In the genomic region with DNA sequence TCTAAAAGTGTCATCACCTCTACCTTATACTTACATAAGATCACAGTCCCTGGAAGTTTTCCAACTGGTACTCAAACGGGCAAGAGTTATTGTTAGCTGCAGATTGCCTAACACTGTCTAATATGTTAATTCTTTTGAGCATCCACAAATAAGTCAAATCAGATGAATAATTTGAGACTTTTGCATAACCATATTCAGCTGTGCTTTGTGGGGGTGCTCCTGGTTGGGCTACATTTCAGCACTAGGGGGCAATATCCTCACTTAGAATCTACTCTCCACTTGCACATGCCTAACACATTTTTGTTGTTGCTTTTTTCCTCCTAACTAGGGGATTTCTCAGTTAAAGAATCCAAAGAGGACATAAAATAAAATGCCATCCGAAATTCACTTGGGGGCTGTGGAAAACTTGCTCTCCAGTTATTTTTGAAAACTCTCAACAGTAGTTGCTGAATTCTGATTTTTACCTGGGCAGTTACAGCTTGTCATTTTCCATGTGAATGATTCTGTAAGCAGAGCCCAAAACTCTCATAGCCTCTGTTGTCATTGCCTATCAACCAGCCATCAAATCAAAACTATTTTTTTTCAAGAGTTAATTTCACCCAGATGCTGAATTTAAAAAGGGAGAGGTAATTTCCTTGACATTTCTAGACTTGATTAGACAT, we compare ENCODE assay signal across 8 cellular contexts.
A peak's percentile ranks its signal among the peaks of the same experiment; 100 is the strongest.
DNase-seq lines count a peak whose midpoint lies in the region; ATAC-seq, FAIRE-seq and TF ChIP-seq lines count a peak whose summit lies in the region.

No MANE protein-coding gene starts in this region.

- H3K4me1 Mint-ChIP-seq in CD4-positive, alpha-beta memory T cell, result no peaks in the 10 kb centered on the region
- H3K4me1 Mint-ChIP-seq in WTC11 (peaks cover 42% of the 10 kb centered on the region), progenitor cell of endocrine pancreas (ENCODE audit: low read depth) (no peaks in the 10 kb centered on the region)

- peak; percentile 57 for FAIRE-seq in GM18507 (lab: Jason Lieb, UNC)

- H3K27ac Mint-ChIP-seq in CD4-positive, alpha-beta memory T cell, result no peak overlapping the region
- no peak overlapping the region for H3K27ac Mint-ChIP-seq in WTC11
- H3K27ac Mint-ChIP-seq in progenitor cell of endocrine pancreas, result no peak overlapping the region

- no peak overlapping the region for H3K4me3 Mint-ChIP-seq in CD4-positive, alpha-beta memory T cell
- H3K4me3 Mint-ChIP-seq in WTC11, result no peak overlapping the region
- H3K4me3 Mint-ChIP-seq in progenitor cell of endocrine pancreas (ENCODE audit: low read depth), result no peak overlapping the region

- intact Hi-C loops in CD4-positive, alpha-beta memory T cell (cut with micrococcal nuclease), result loop anchor here (1.0 to 2.0 kb wide), 3 partner anchors 148 to 969 kb away; no protein-coding TSS in a partner anchor

- DNase-seq in CD4-positive, alpha-beta memory T cell, result peak in 4 of 5 donors; percentile 16 to 28 (median 21)
- peak; percentile 4 for DNase-seq in GM18507 (ENCODE audit: extremely low spot score, insufficient read length, low read depth)
- DNase-seq in NCI-H1694 treated with DMSO at 0.1 percent for 48 hours (lab: John Stamatoyannopoulos, UW), result peak; percentile 50
- no peak for DNase-seq in WTC11 (ENCODE audit: low spot score)
- peak; percentile 69 for DNase-seq in fibroblast of pulmonary artery (ENCODE audit: low read depth)
- DNase-seq in progenitor cell of endocrine pancreas (ENCODE audit: low spot score, unreplicated experiment), result no peak
- DNase-seq in KG1 (lab: John Stamatoyannopoulos, UW), result no peak

- no peaks in the 10 kb centered on the region for H3K36me3 Mint-ChIP-seq in CD4-positive, alpha-beta memory T cell
- H3K36me3 Mint-ChIP-seq in WTC11 (peaks cover 11% of the 10 kb centered on the region), progenitor cell of endocrine pancreas (ENCODE audit: insufficient read depth) (no peaks in the 10 kb centered on the region)

- H3K9me3 Mint-ChIP-seq in CD4-positive, alpha-beta memory T cell, result no peaks in the 10 kb centered on the region
- H3K9me3 Mint-ChIP-seq in WTC11 (peaks cover 13% of the 10 kb centered on the region), progenitor cell of endocrine pancreas (ENCODE audit: low read depth) (no peaks in the 10 kb centered on the region)

- no peak overlapping the region for H3K4me3 ChIP-seq in CD4-positive, alpha-beta memory T cell (ENCODE audit: low read length in 2 of 2)
- no peak overlapping the region for H3K4me3 ChIP-seq in fibroblast of pulmonary artery (replicated peaks; ENCODE audit: low read depth, low read length)

- H3K36me3 ChIP-seq in CD4-positive, alpha-beta memory T cell (ENCODE audit: insufficient read depth, low read length), result no peaks in the 10 kb centered on the region

- CTCF ChIA-PET in CD4-positive, alpha-beta memory T cell (lab: Charles Lee; ENCODE audit: partially characterized antibody), result interaction anchor here (0.7 to 1.9 kb wide), 9 partner anchors 9 to 478 kb away, joined by 3 to 11 read pairs (median 4); no protein-coding TSS in a partner anchor
- CTCF ChIA-PET in WTC11 (lab: Charles Lee), result interaction anchor here (0.7 to 2.8 kb wide), 28 partner anchors 9 to 476 kb away, joined by 3 to 18 read pairs (median 4); a partner anchor contains a TSS

- H3K27ac ChIP-seq in CD4-positive, alpha-beta memory T cell (ENCODE audit: low read depth, low read length), result no peak overlapping the region

- TF ChIP-seq CTCF in WTC11 (IDR thresholded peaks at IDR 0.05), result peak; percentile 54; the same call in 1 of the 2 replicates
- TF ChIP-seq CTCF in fibroblast of pulmonary artery (IDR thresholded peaks at IDR 0.05; ENCODE audit: low read length, missing control alignments), result peak; percentile 79
- peak; percentile 85 for TF ChIP-seq CTCF in progenitor cell of endocrine pancreas (IDR thresholded peaks at IDR 0.05; ENCODE audit: unreplicated experiment)

- H3K27me3 ChIP-seq in CD4-positive, alpha-beta memory T cell (ENCODE audit: insufficient read depth, low read length), result no peaks in the 10 kb centered on the region

- peak; percentile 93 for ATAC-seq in HG02870 (IDR thresholded peaks at IDR 0.05; ENCODE audit: unreplicated experiment)
- ATAC-seq in WTC11, result peak; percentile 71

- POLR2A ChIA-PET in CD4-positive, alpha-beta memory T cell (lab: Charles Lee; ENCODE audit: partially characterized antibody), result no interaction called here
- POLR2A ChIA-PET in WTC11 (lab: Charles Lee), result interaction anchor here (0.6 kb wide), 2 partner anchors 71 to 1463 kb away, joined by 3 read pairs; a partner anchor contains a TSS

- H3K9me3 ChIP-seq in CD4-positive, alpha-beta memory T cell (ENCODE audit: control insufficient read depth in 1 of 2, low read length in 2 of 2), result no peaks in the 10 kb centered on the region

- no peaks in the 10 kb centered on the region for H3K4me1 ChIP-seq in CD4-positive, alpha-beta memory T cell (ENCODE audit: insufficient read depth, low read length)

- peaks cover 6 to 11% of the 10 kb centered on the region in 2 donors for H3K27me3 Mint-ChIP-seq in CD4-positive, alpha-beta memory T cell
- H3K27me3 Mint-ChIP-seq in WTC11 (ENCODE audit: low read depth), result no peaks in the 10 kb centered on the region; the same call in none of the 2 replicates
- H3K27me3 Mint-ChIP-seq in progenitor cell of endocrine pancreas, result no peaks in the 10 kb centered on the region

TF ChIP-seq in WTC11, 78 proteins besides CTCF, POLR2A, EP300 and RAD21 (continues in another document):
- TF ChIP-seq CREM (CRISPR knock-in tag; IDR thresholded peaks at IDR 0.05) (no peak), NR3C1 (CRISPR knock-in tag; conservative IDR thresholded peaks at IDR 0.05; ENCODE audit: low read depth) (no peak), ZNF219 (CRISPR knock-in tag; IDR thresholded peaks at IDR 0.05; ENCODE audit: borderline replicate concordance) (no peak), NFYB (CRISPR knock-in tag; conservative IDR thresholded peaks at IDR 0.05; ENCODE audit: low read depth) (no peak), EMX1 (CRISPR knock-in tag; IDR thresholded peaks at IDR 0.05) (no peak), TCF7 (CRISPR knock-in tag; IDR thresholded peaks at IDR 0.05; ENCODE audit: low read depth) (no peak), IRF2 (CRISPR knock-in tag; IDR thresholded peaks at IDR 0.05; ENCODE audit: borderline replicate concordance, low read depth) (no peak), FOXP1 (CRISPR knock-in tag; IDR thresholded peaks at IDR 0.05; ENCODE audit: borderline replicate concordance) (no peak)
- TF ChIP-seq, protein P1, sequence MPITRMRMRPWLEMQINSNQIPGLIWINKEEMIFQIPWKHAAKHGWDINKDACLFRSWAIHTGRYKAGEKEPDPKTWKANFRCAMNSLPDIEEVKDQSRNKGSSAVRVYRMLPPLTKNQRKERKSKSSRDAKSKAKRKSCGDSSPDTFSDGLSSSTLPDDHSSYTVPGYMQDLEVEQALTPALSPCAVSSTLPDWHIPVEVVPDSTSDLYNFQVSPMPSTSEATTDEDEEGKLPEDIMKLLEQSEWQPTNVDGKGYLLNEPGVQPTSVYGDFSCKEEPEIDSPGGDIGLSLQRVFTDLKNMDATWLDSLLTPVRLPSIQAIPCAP (CRISPR knock-in tag; IDR thresholded peaks at IDR 0.05), result no peak
- TF ChIP-seq, protein P2, sequence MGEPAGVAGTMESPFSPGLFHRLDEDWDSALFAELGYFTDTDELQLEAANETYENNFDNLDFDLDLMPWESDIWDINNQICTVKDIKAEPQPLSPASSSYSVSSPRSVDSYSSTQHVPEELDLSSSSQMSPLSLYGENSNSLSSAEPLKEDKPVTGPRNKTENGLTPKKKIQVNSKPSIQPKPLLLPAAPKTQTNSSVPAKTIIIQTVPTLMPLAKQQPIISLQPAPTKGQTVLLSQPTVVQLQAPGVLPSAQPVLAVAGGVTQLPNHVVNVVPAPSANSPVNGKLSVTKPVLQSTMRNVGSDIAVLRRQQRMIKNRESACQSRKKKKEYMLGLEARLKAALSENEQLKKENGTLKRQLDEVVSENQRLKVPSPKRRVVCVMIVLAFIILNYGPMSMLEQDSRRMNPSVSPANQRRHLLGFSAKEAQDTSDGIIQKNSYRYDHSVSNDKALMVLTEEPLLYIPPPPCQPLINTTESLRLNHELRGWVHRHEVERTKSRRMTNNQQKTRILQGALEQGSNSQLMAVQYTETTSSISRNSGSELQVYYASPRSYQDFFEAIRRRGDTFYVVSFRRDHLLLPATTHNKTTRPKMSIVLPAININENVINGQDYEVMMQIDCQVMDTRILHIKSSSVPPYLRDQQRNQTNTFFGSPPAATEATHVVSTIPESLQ (CRISPR knock-in tag; IDR thresholded peaks at IDR 0.05), result no peak
- TF ChIP-seq, protein P3, sequence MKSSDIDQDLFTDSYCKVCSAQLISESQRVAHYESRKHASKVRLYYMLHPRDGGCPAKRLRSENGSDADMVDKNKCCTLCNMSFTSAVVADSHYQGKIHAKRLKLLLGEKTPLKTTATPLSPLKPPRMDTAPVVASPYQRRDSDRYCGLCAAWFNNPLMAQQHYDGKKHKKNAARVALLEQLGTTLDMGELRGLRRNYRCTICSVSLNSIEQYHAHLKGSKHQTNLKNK (CRISPR knock-in tag; IDR thresholded peaks at IDR 0.05), result no peak
- TF ChIP-seq, protein P4, sequence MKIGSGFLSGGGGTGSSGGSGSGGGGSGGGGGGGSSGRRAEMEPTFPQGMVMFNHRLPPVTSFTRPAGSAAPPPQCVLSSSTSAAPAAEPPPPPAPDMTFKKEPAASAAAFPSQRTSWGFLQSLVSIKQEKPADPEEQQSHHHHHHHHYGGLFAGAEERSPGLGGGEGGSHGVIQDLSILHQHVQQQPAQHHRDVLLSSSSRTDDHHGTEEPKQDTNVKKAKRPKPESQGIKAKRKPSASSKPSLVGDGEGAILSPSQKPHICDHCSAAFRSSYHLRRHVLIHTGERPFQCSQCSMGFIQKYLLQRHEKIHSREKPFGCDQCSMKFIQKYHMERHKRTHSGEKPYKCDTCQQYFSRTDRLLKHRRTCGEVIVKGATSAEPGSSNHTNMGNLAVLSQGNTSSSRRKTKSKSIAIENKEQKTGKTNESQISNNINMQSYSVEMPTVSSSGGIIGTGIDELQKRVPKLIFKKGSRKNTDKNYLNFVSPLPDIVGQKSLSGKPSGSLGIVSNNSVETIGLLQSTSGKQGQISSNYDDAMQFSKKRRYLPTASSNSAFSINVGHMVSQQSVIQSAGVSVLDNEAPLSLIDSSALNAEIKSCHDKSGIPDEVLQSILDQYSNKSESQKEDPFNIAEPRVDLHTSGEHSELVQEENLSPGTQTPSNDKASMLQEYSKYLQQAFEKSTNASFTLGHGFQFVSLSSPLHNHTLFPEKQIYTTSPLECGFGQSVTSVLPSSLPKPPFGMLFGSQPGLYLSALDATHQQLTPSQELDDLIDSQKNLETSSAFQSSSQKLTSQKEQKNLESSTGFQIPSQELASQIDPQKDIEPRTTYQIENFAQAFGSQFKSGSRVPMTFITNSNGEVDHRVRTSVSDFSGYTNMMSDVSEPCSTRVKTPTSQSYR (CRISPR knock-in tag; IDR thresholded peaks at IDR 0.05), result no peak

Comparison
In these comparisons a context has a peak if more than half of its experiments do, and no peak if none do; other contexts are left out.
1. DNase-seq: peak in CD4-positive, alpha-beta memory T cell (4 of 5), GM18507 (single experiment), NCI-H1694 treated with DMSO at 0.1 percent for 48 hours (single experiment) and fibroblast of pulmonary artery (single experiment); none in WTC11 (single experiment), progenitor cell of endocrine pancreas (single experiment) and KG1 (single experiment).
2. Peak in every context shown above with its lines, with median percentiles within 50 percentile points of each other: CTCF ChIP-seq.